ENCODE assay signal across 10 cellular contexts in genomic region chr17:42010898-42011516, GRCh38. TPM values are rescaled to one million over a fixed set of nuclear protein-coding genes. Genes with fewer than 3 reads are reported as not detected.
A peak's percentile ranks its signal among the peaks of the same experiment; 100 is the strongest.
DNase-seq lines count a peak whose midpoint lies in the region; ATAC-seq, FAIRE-seq and TF ChIP-seq lines count a peak whose summit lies in the region.
"Had no signal": no experiment of that assay in that cellular context is flagged by ENCODE, and none has a peak within 500 bp of the region (broad histone marks: within the 10 kb centered on the region; RNA-seq: fewer than 3 reads in every experiment).

No MANE protein-coding gene starts in this region.

- H3K9me3 ChIP-seq in HepG2 (ENCODE audit: low read length) (no peaks in the 10 kb centered on the region), right lobe of liver (no peaks in the 10 kb centered on the region), SJSA1 (replicated peaks) (0 out of 2 replicates have a peak, but pooled peaks cover 2% of the 10 kb centered on the region), fibroblast of lung (ENCODE audit: control insufficient read depth, insufficient read depth, low read depth, low read length) (no peaks in the 10 kb centered on the region), left lung (no peaks in the 10 kb centered on the region)
- no peaks in the 10 kb centered on the region for H3K9me3 ChIP-seq in naive thymus-derived CD4-positive, alpha-beta T cell (ENCODE audit: control insufficient read depth in 2 of 3, low read length in 3 of 3)

- TF ChIP-seq CTCF in HepG2 (CRISPR knock-in tag; IDR thresholded peaks at IDR 0.05) (no peak), right lobe of liver (IDR thresholded peaks at IDR 0.05) (no peak), fibroblast of lung (conservative IDR thresholded peaks at IDR 0.05 in 1 of 2, IDR thresholded peaks at IDR 0.05 in 1 of 2; ENCODE audit: low read depth in 1 of 2, low read length in 2 of 2) (no peak), type B pancreatic cell (conservative IDR thresholded peaks at IDR 0.05) (no peak), left lung (IDR thresholded peaks at IDR 0.05) (no peak)

- no peaks in the 10 kb centered on the region for H3K9me3 Mint-ChIP-seq in type B pancreatic cell
- no peaks in the 10 kb centered on the region for H3K9me3 Mint-ChIP-seq in naive thymus-derived CD4-positive, alpha-beta T cell

- H3K4me1 ChIP-seq in HepG2 (ENCODE audit: insufficient read depth, low read length) (peaks cover 70% of the 10 kb centered on the region), right lobe of liver (peaks cover 0 to 33% (median 6%) of the 10 kb centered on the region in 4 donors), SJSA1 (replicated peaks) (peaks cover 12% of the 10 kb centered on the region), fibroblast of lung (ENCODE audit: control insufficient read depth, extremely low read depth, insufficient read depth, low read length) (peaks cover 3% of the 10 kb centered on the region), left lung (peaks cover 34 to 84% of the 10 kb centered on the region in 2 donors)
- peaks cover 9 to 19% of the 10 kb centered on the region in 2 donors for H3K4me1 ChIP-seq in naive thymus-derived CD4-positive, alpha-beta T cell (ENCODE audit: control insufficient read depth in 2 of 2, insufficient read depth in 2 of 2, low read length in 2 of 2)

- no peak for TF ChIP-seq EP300 in HepG2 (IDR thresholded peaks at IDR 0.05; ENCODE audit: low read depth in 2 of 2, low read length in 2 of 2)
- no peak for TF ChIP-seq EP300 in HepG2 (CRISPR knock-in tag; IDR thresholded peaks at IDR 0.05; ENCODE audit: borderline replicate concordance)

- H3K4me3 Mint-ChIP-seq in type B pancreatic cell = peak overlapping the region; percentile 3
- H3K4me3 Mint-ChIP-seq in naive thymus-derived CD4-positive, alpha-beta T cell = peak overlapping the region in 5 of 10 donors; percentile 1 to 36 (median 25)

- TF ChIP-seq POLR2A in HepG2 (IDR thresholded peaks at IDR 0.05; ENCODE audit: insufficient read depth in 1 of 2, low read depth in 2 of 2, low read length in 2 of 2) (no peak), right lobe of liver (IDR thresholded peaks at IDR 0.05) (no peak)

- intact Hi-C loops in HepG2 (cut with micrococcal nuclease; ENCODE audit: unreplicated experiment) (no loop called here), right lobe of liver (cut with DNase I) (no loop called here), left lung (cut with DNase I) (loop anchor here in 1 of 2 donors (10.0 kb wide), 1 partner anchor 46 kb away; the partner anchor contains the start of gene CNP)
- intact Hi-C loops in naive thymus-derived CD4-positive, alpha-beta T cell (cut with micrococcal nuclease) = loop anchor here in 1 of 2 donors (10.0 kb wide), 2 partner anchors 304 to 1354 kb away; no protein-coding TSS in a partner anchor

- BruUV-seq in HepG2 (replicated peaks; lab: Mats Ljungman, UMichigan) = TSS peak; percentile 5

- peak; percentile 52 for DNase-seq in HepG2 (ENCODE audit: low spot score)
- no peak for DNase-seq in right lobe of liver
- DNase-seq in SJSA1 (ENCODE audit: low read depth in 1 of 2, low spot score in 2 of 2) = no peak
- DNase-seq in fibroblast of lung (ENCODE audit: low read depth in 2 of 2) = peak in 1 of 2 donors; percentile 34
- DNase-seq in type B pancreatic cell (ENCODE audit: extremely low spot score, unreplicated experiment) = no peak
- DNase-seq in left lung = no peak
- DNase-seq in naive thymus-derived CD4-positive, alpha-beta T cell = no peak
- DNase-seq: activated CD8-positive, alpha-beta memory T cell treated with anti-CD3 and anti-CD28 coated beads, Interleukin-2, amount 50 U/mL, for 4 hours had no signal

- POLR2A ChIA-PET in HepG2 (lab: Yijun Ruan, JAX) = interaction anchor here (1.6 kb wide), 1 partner anchor 103 kb away, joined by 3 read pairs; no protein-coding TSS in a partner anchor
- POLR2A ChIA-PET in naive thymus-derived CD4-positive, alpha-beta T cell (lab: Charles Lee) = no interaction called here

- TF ChIP-seq RAD21 in HepG2 (CRISPR knock-in tag; IDR thresholded peaks at IDR 0.05) = no peak

- peak overlapping the region; percentile 5 for H3K27ac Mint-ChIP-seq in type B pancreatic cell
- peak overlapping the region in 4 of 9 donors; percentile 14 to 82 (median 52) for H3K27ac Mint-ChIP-seq in naive thymus-derived CD4-positive, alpha-beta T cell

- in situ Hi-C loops in HepG2 (cut with HindIII; ENCODE audit: extremely low pct_ligation_motif_present, low pct_unique_long_range_greater_than_20kb) = no loop called here

- H2AFZ ChIP-seq in HepG2 (ENCODE audit: low read length) (no peak overlapping the region), fibroblast of lung (ENCODE audit: low read length) (no peak overlapping the region)

- H3K4me3 ChIP-seq in HepG2 (replicated peaks in 1 of 3; ENCODE audit: insufficient read depth in 1 of 3, low read depth in 2 of 3, low read length in 3 of 3) (no peak overlapping the region), right lobe of liver (no peak overlapping the region), SJSA1 (no peak overlapping the region), fibroblast of lung (replicated peaks in 1 of 4; ENCODE audit: control extremely low read depth in 1 of 4, insufficient read depth in 1 of 4, low read depth in 3 of 4, low read length in 4 of 4) (no peak overlapping the region), left lung (no peak overlapping the region)
- H3K4me3 ChIP-seq in naive thymus-derived CD4-positive, alpha-beta T cell (ENCODE audit: low read length) = no peak overlapping the region

- peaks cover 4 to 31% of the 10 kb centered on the region in 2 experiments for H3K36me3 ChIP-seq in HepG2 (replicated peaks in 1 of 2; ENCODE audit: control insufficient read depth in 1 of 2, insufficient read depth in 2 of 2, low read length in 2 of 2)
- no peaks in the 10 kb centered on the region for H3K36me3 ChIP-seq in right lobe of liver
- peaks cover 36% of the 10 kb centered on the region for H3K36me3 ChIP-seq in SJSA1
- H3K36me3 ChIP-seq in fibroblast of lung (ENCODE audit: control insufficient read depth, insufficient read depth, low read length) = peaks cover 1% of the 10 kb centered on the region
- peaks cover 0 to 14% of the 10 kb centered on the region in 2 donors for H3K36me3 ChIP-seq in left lung
- no peaks in the 10 kb centered on the region for H3K36me3 ChIP-seq in naive thymus-derived CD4-positive, alpha-beta T cell (ENCODE audit: control insufficient read depth in 2 of 3, insufficient read depth in 3 of 3, low read length in 3 of 3)

- peaks cover 93% of the 10 kb centered on the region for H3K79me2 ChIP-seq in HepG2 (ENCODE audit: insufficient read depth, low read length)
- H3K79me2 ChIP-seq in fibroblast of lung (ENCODE audit: control insufficient read depth, insufficient read depth, low read length) = peaks cover 93% of the 10 kb centered on the region

- no peak for FAIRE-seq in HepG2 (lab: Jason Lieb, UNC)
- FAIRE-seq: D721Med had no signal

- H3K4me2 ChIP-seq in HepG2 (ENCODE audit: low read depth, low read length) = no peak overlapping the region
- no peak overlapping the region for H3K4me2 ChIP-seq in fibroblast of lung (ENCODE audit: extremely low read depth, insufficient read depth, low read length)

- H3K9ac ChIP-seq in HepG2 (ENCODE audit: insufficient read depth, low read depth, low read length) (no peak overlapping the region), fibroblast of lung (ENCODE audit: insufficient read depth, low read length) (no peak overlapping the region)

- H3K27me3 ChIP-seq in HepG2 (ENCODE audit: control insufficient read depth in 1 of 2, insufficient read depth in 2 of 2, low read length in 2 of 2) (no peaks in the 10 kb centered on the region), right lobe of liver (no peaks in the 10 kb centered on the region), SJSA1 (replicated peaks) (no peaks in the 10 kb centered on the region), fibroblast of lung (ENCODE audit: control insufficient read depth, insufficient read depth, low read length) (no peaks in the 10 kb centered on the region), left lung (no peaks in the 10 kb centered on the region)
- H3K27me3 ChIP-seq in naive thymus-derived CD4-positive, alpha-beta T cell (ENCODE audit: control insufficient read depth in 2 of 2, insufficient read depth in 2 of 2, low read length in 2 of 2) = no peaks in the 10 kb centered on the region

- H3K36me3 Mint-ChIP-seq in type B pancreatic cell = peaks cover 9% of the 10 kb centered on the region
- H3K36me3 Mint-ChIP-seq in naive thymus-derived CD4-positive, alpha-beta T cell = peaks cover 0 to 16% (median 4%) of the 10 kb centered on the region in 5 donors

- ATAC-seq in HepG2 (peak; percentile 37; the same call in 2 of the 3 replicates), right lobe of liver (no peak), left lung (no peak), HG02981 (IDR thresholded peaks at IDR 0.05; ENCODE audit: unreplicated experiment) (no peak)
- ATAC-seq in naive thymus-derived CD4-positive, alpha-beta T cell = no peak

- CTCF ChIA-PET in HepG2 (lab: Yijun Ruan, JAX; ENCODE audit: low intra/inter-chr PET ratio, low total read pairs) = no interaction called here
- CTCF ChIA-PET in naive thymus-derived CD4-positive, alpha-beta T cell (lab: Charles Lee) = no interaction called here

- H3K27ac ChIP-seq in HepG2 (ENCODE audit: extremely low read length, insufficient read depth, low read length) (peak overlapping the region; percentile 3), right lobe of liver (no peak overlapping the region), SJSA1 (peak overlapping the region; percentile 42; the same call in 1 of the 2 replicates), fibroblast of lung (ENCODE audit: insufficient read depth, low read length) (peak overlapping the region; percentile 34), left lung (peak overlapping the region in 1 of 2 donors; percentile 72)
- H3K27ac ChIP-seq in naive thymus-derived CD4-positive, alpha-beta T cell (ENCODE audit: low read depth, low read length) = no peak overlapping the region

- peaks cover 17% of the 10 kb centered on the region for H3K4me1 Mint-ChIP-seq in type B pancreatic cell (ENCODE audit: unreplicated experiment)
- H3K4me1 Mint-ChIP-seq in naive thymus-derived CD4-positive, alpha-beta T cell = peaks cover 49 to 69% (median 58%) of the 10 kb centered on the region in 7 donors

- no peaks in the 10 kb centered on the region for H3K27me3 Mint-ChIP-seq in type B pancreatic cell
- no peaks in the 10 kb centered on the region for H3K27me3 Mint-ChIP-seq in naive thymus-derived CD4-positive, alpha-beta T cell

- H4K20me1 ChIP-seq in HepG2 (ENCODE audit: insufficient read depth, low read length) (peaks cover 23% of the 10 kb centered on the region), fibroblast of lung (ENCODE audit: control insufficient read depth, extremely low read depth, insufficient read depth, low read length) (no peaks in the 10 kb centered on the region)

- WGBS in HepG2 (ENCODE audit: low lambda C conversion rate) = 94% methylated on average over 3 of the region's 3 CpGs
- WGBS in right lobe of liver (ENCODE audit: insufficient coverage, low coverage, low lambda C conversion rate, missing lambda C conversion rate) = 76% methylated on average over 3 of the region's 3 CpGs

RNA-seq across cellular contexts. Expression of gene DNAJC7, which starts 6.2 kb away (rescaled TPM):
- 132 and 179 TPM in 2 replicates for total RNA-seq in HepG2 (2016; rRNA removed; fragmentation: Illumina TruSeq; extraction: Trizol)
- total RNA-seq in HepG2 (2016; cell fraction: cytosol; rRNA removed; fragmentation: Illumina TruSeq; extraction: Trizol; ENCODE audit: low read depth) = 46.7 and 51.0 TPM in 2 replicates
- total RNA-seq in HepG2 (2016; cell fraction: insoluble cytoplasmic fraction; rRNA removed; fragmentation: Illumina TruSeq; extraction: Trizol) = 140 and 190 TPM in 2 replicates
- total RNA-seq in HepG2 (2016; cell fraction: membrane; rRNA removed; fragmentation: Illumina TruSeq; extraction: Trizol) = 65.8 and 75.9 TPM in 2 replicates
- 79.3 and 85.4 TPM in 2 replicates for total RNA-seq in HepG2 (2016; cell fraction: nucleus; rRNA removed; fragmentation: Illumina TruSeq; extraction: Trizol)
- polyA plus RNA-seq in HepG2 (2011; rRNA removed) = 47.7 and 54.7 TPM in 2 replicates
- polyA plus RNA-seq in HepG2 (2011; cell fraction: cytosol; rRNA removed) = 23.0 and 30.1 TPM in 2 replicates
- polyA plus RNA-seq in HepG2 (2011; cell fraction: nucleus; rRNA removed) = 24.7 and 29.9 TPM in 2 replicates
- polyA plus RNA-seq in HepG2 (2012) = 75.2 and 76.1 TPM in 2 replicates
- 45.0 and 48.2 TPM in 2 replicates for polyA plus RNA-seq in HepG2 (2016; cell fraction: cytosol; fragmentation: Illumina TruSeq; extraction: Trizol; ENCODE audit: low read depth)
- polyA plus RNA-seq in HepG2 (2016; cell fraction: insoluble cytoplasmic fraction; fragmentation: Illumina TruSeq; extraction: Trizol; ENCODE audit: low read depth) = 221 and 228 TPM in 2 replicates
- 64.6 and 70.7 TPM in 2 replicates for polyA plus RNA-seq in HepG2 (2016; cell fraction: membrane; fragmentation: Illumina TruSeq; extraction: Trizol; ENCODE audit: low read depth)
- polyA plus RNA-seq in HepG2 (2016; cell fraction: nucleus; fragmentation: Illumina TruSeq; extraction: Trizol; ENCODE audit: insufficient read depth, low read depth) = 97.9 and 98.9 TPM in 2 replicates
- 61.1 and 62.3 TPM in 2 replicates for polyA minus RNA-seq in HepG2 (2011; rRNA and poly(A)+ RNA removed; ENCODE audit: low replicate concordance)
- 44.7 and 52.7 TPM in 2 replicates for polyA minus RNA-seq in HepG2 (2011; cell fraction: cytosol; rRNA and poly(A)+ RNA removed)
- polyA minus RNA-seq in HepG2 (2011; cell fraction: nucleus; rRNA and poly(A)+ RNA removed) = 116 and 129 TPM in 2 replicates
- total RNA-seq in right lobe of liver = 10 to 100 TPM; 32.7 to 40.3 (median 35.2) TPM
- 80.6 and 97.7 TPM in 2 replicates for total RNA-seq in SJSA1 (2014; rRNA removed; shearing (Covaris generic))
- 59.6 and 78.8 TPM in 2 replicates for total RNA-seq in fibroblast of lung
- polyA plus RNA-seq in fibroblast of lung = 53.5 and 56.4 TPM in 2 replicates
- polyA plus RNA-seq in fibroblast of lung (2012) = 63.2 and 85.6 TPM in 2 replicates
- polyA minus RNA-seq in fibroblast of lung (ENCODE audit: low replicate concordance) = 31.4 and 45.9 TPM in 2 replicates
- 77.3 and 88.7 TPM in 2 replicates for total RNA-seq in type B pancreatic cell (ENCODE audit: low replicate concordance)
- total RNA-seq in left lung = 10 to 100 TPM; 62.1 to 82.0 TPM
- 100 to 1,000 TPM in 4 of 5 experiments, 10 to 100 TPM in 1; 99.4 to 145 (median 109) TPM for total RNA-seq in naive thymus-derived CD4-positive, alpha-beta T cell
- 10 to 100 TPM; 65.4 to 77.7 TPM for polyA plus RNA-seq in naive thymus-derived CD4-positive, alpha-beta T cell

RNA-seq across cellular contexts. Expression of gene NKIRAS2, which starts 8.9 kb away (rescaled TPM):
- total RNA-seq in HepG2 (2016; rRNA removed; fragmentation: Illumina TruSeq; extraction: Trizol) (26.8 and 27.9 TPM in 2 replicates), right lobe of liver (10 to 100 TPM; 11.1 to 27.0 (median 12.3) TPM), fibroblast of lung (18.8 and 19.8 TPM in 2 replicates), type B pancreatic cell (ENCODE audit: low replicate concordance) (44.7 and 45.0 TPM in 2 replicates), left lung (10 to 100 TPM; 29.6 to 32.3 TPM)
- total RNA-seq in HepG2 (2016; cell fraction: cytosol; rRNA removed; fragmentation: Illumina TruSeq; extraction: Trizol; ENCODE audit: low read depth) = 17.3 and 18.4 TPM in 2 replicates
- total RNA-seq in HepG2 (2016; cell fraction: insoluble cytoplasmic fraction; rRNA removed; fragmentation: Illumina TruSeq; extraction: Trizol) = 21.1 and 25.4 TPM in 2 replicates
- total RNA-seq in HepG2 (2016; cell fraction: membrane; rRNA removed; fragmentation: Illumina TruSeq; extraction: Trizol) = 36.4 and 39.9 TPM in 2 replicates
- 13.2 and 14.4 TPM in 2 replicates for total RNA-seq in HepG2 (2016; cell fraction: nucleus; rRNA removed; fragmentation: Illumina TruSeq; extraction: Trizol)
- polyA plus RNA-seq in HepG2 (2011; rRNA removed) (42.0 and 48.5 TPM in 2 replicates), fibroblast of lung (36.0 and 37.7 TPM in 2 replicates)
- 38.1 and 38.8 TPM in 2 replicates for polyA plus RNA-seq in HepG2 (2011; cell fraction: cytosol; rRNA removed)
- 36.5 and 41.2 TPM in 2 replicates for polyA plus RNA-seq in HepG2 (2011; cell fraction: nucleus; rRNA removed)
- polyA plus RNA-seq in HepG2 (2012) = 23.6 and 24.0 TPM in 2 replicates
- polyA plus RNA-seq in HepG2 (2016; cell fraction: cytosol; fragmentation: Illumina TruSeq; extraction: Trizol; ENCODE audit: low read depth) = 15.6 and 18.2 TPM in 2 replicates
- polyA plus RNA-seq in HepG2 (2016; cell fraction: insoluble cytoplasmic fraction; fragmentation: Illumina TruSeq; extraction: Trizol; ENCODE audit: low read depth) = 26.9 and 33.5 TPM in 2 replicates
- polyA plus RNA-seq in HepG2 (2016; cell fraction: membrane; fragmentation: Illumina TruSeq; extraction: Trizol; ENCODE audit: low read depth) = 35.0 and 37.3 TPM in 2 replicates
- 29.9 and 31.9 TPM in 2 replicates for polyA plus RNA-seq in HepG2 (2016; cell fraction: nucleus; fragmentation: Illumina TruSeq; extraction: Trizol; ENCODE audit: insufficient read depth, low read depth)
- 47.3 TPM in 2 replicates for polyA minus RNA-seq in HepG2 (2011; rRNA and poly(A)+ RNA removed; ENCODE audit: low replicate concordance)
- polyA minus RNA-seq in HepG2 (2011; cell fraction: cytosol; rRNA and poly(A)+ RNA removed) = 15.6 and 18.5 TPM in 2 replicates
- 15.3 and 17.8 TPM in 2 replicates for polyA minus RNA-seq in HepG2 (2011; cell fraction: nucleus; rRNA and poly(A)+ RNA removed)
- total RNA-seq in SJSA1 (2014; rRNA removed; shearing (Covaris generic)) = 50.2 and 63.1 TPM in 2 replicates
- polyA plus RNA-seq in fibroblast of lung (2012) = 25.9 and 29.6 TPM in 2 replicates
- polyA minus RNA-seq in fibroblast of lung (ENCODE audit: low replicate concordance) = 54.6 and 59.6 TPM in 2 replicates
- 10 to 100 TPM; 14.3 to 24.0 (median 20.4) TPM for total RNA-seq in naive thymus-derived CD4-positive, alpha-beta T cell
- 10 to 100 TPM; 24.6 to 30.5 TPM for polyA plus RNA-seq in naive thymus-derived CD4-positive, alpha-beta T cell

RNA-seq across cellular contexts. Expression of gene C17orf113, which starts 39.4 kb away (rescaled TPM):
- total RNA-seq in HepG2 (2016; rRNA removed; fragmentation: Illumina TruSeq; extraction: Trizol) = 0.83 and 1.1 TPM in 2 replicates
- 0.09 and 0.10 TPM in 2 replicates for total RNA-seq in HepG2 (2016; cell fraction: cytosol; rRNA removed; fragmentation: Illumina TruSeq; extraction: Trizol; ENCODE audit: low read depth)
- 0.67 and 0.91 TPM in 2 replicates for total RNA-seq in HepG2 (2016; cell fraction: insoluble cytoplasmic fraction; rRNA removed; fragmentation: Illumina TruSeq; extraction: Trizol)
- 0.28 and 0.34 TPM in 2 replicates for total RNA-seq in HepG2 (2016; cell fraction: membrane; rRNA removed; fragmentation: Illumina TruSeq; extraction: Trizol)
- 0.81 TPM in 2 replicates for total RNA-seq in HepG2 (2016; cell fraction: nucleus; rRNA removed; fragmentation: Illumina TruSeq; extraction: Trizol)
- 0.87 and 1.4 TPM in 2 replicates for polyA plus RNA-seq in HepG2 (2011; rRNA removed)
- 0.77 and 0.94 TPM in 2 replicates for polyA plus RNA-seq in HepG2 (2011; cell fraction: cytosol; rRNA removed)
- 1.7 and 2.6 TPM in 2 replicates for polyA plus RNA-seq in HepG2 (2011; cell fraction: nucleus; rRNA removed)
- 0.81 and 0.91 TPM in 2 replicates for polyA plus RNA-seq in HepG2 (2012)
- polyA plus RNA-seq in HepG2 (2016; cell fraction: cytosol; fragmentation: Illumina TruSeq; extraction: Trizol; ENCODE audit: low read depth) = 0.05 TPM in 1 of 2 replicates, not detected in the other
- polyA plus RNA-seq in HepG2 (2016; cell fraction: insoluble cytoplasmic fraction; fragmentation: Illumina TruSeq; extraction: Trizol; ENCODE audit: low read depth) = 0.34 and 0.68 TPM in 2 replicates
- polyA plus RNA-seq in HepG2 (2016; cell fraction: membrane; fragmentation: Illumina TruSeq; extraction: Trizol; ENCODE audit: low read depth) = 0.08 and 0.13 TPM in 2 replicates
- 1.6 and 1.7 TPM in 2 replicates for polyA plus RNA-seq in HepG2 (2016; cell fraction: nucleus; fragmentation: Illumina TruSeq; extraction: Trizol; ENCODE audit: insufficient read depth, low read depth)
- 0.56 and 2.3 TPM in 2 replicates for polyA minus RNA-seq in HepG2 (2011; rRNA and poly(A)+ RNA removed; ENCODE audit: low replicate concordance)
- polyA minus RNA-seq in HepG2 (2011; cell fraction: cytosol; rRNA and poly(A)+ RNA removed) = 0.79 and 0.89 TPM in 2 replicates
- 0.77 and 1.1 TPM in 2 replicates for polyA minus RNA-seq in HepG2 (2011; cell fraction: nucleus; rRNA and poly(A)+ RNA removed)
- total RNA-seq in right lobe of liver = under 1 TPM; 0.06 to 0.42 (median 0.12) TPM
- 0.18 and 1.2 TPM in 2 replicates for total RNA-seq in SJSA1 (2014; rRNA removed; shearing (Covaris generic))
- 0.26 and 0.66 TPM in 2 replicates for total RNA-seq in fibroblast of lung
- 0.02 and 0.07 TPM in 2 replicates for polyA plus RNA-seq in fibroblast of lung
- polyA plus RNA-seq in fibroblast of lung (2012) = 0.02 and 0.21 TPM in 2 replicates
- polyA minus RNA-seq in fibroblast of lung (ENCODE audit: low replicate concordance) = not detected in 2 replicates
- total RNA-seq in type B pancreatic cell (ENCODE audit: low replicate concordance) = 2.1 and 3.0 TPM in 2 replicates
- 1 to 10 TPM in 1 of 2 donors, under 1 TPM in 1; 0.58 to 1.2 TPM for total RNA-seq in left lung
- 1 to 10 TPM in 1 of 5 experiments, under 1 TPM in 4; 0.10 to 1.0 (median 0.67) TPM for total RNA-seq in naive thymus-derived CD4-positive, alpha-beta T cell
- polyA plus RNA-seq in naive thymus-derived CD4-positive, alpha-beta T cell = under 1 TPM; 0.14 to 0.28 TPM

RNA-seq across cellular contexts. Expression of gene CNP, which starts 44.4 kb away (rescaled TPM):
- 161 and 170 TPM in 2 replicates for total RNA-seq in HepG2 (2016; rRNA removed; fragmentation: Illumina TruSeq; extraction: Trizol)
- total RNA-seq in HepG2 (2016; cell fraction: cytosol; rRNA removed; fragmentation: Illumina TruSeq; extraction: Trizol; ENCODE audit: low read depth) = 13.1 and 14.4 TPM in 2 replicates
- total RNA-seq in HepG2 (2016; cell fraction: insoluble cytoplasmic fraction; rRNA removed; fragmentation: Illumina TruSeq; extraction: Trizol) = 142 and 170 TPM in 2 replicates
- total RNA-seq in HepG2 (2016; cell fraction: membrane; rRNA removed; fragmentation: Illumina TruSeq; extraction: Trizol) = 61.3 and 66.7 TPM in 2 replicates
- total RNA-seq in HepG2 (2016; cell fraction: nucleus; rRNA removed; fragmentation: Illumina TruSeq; extraction: Trizol) = 95.4 and 98.2 TPM in 2 replicates
- 97.2 and 105 TPM in 2 replicates for polyA plus RNA-seq in HepG2 (2011; rRNA removed)
- polyA plus RNA-seq in HepG2 (2011; cell fraction: cytosol; rRNA removed) = 67.5 and 85.5 TPM in 2 replicates
- 104 and 124 TPM in 2 replicates for polyA plus RNA-seq in HepG2 (2011; cell fraction: nucleus; rRNA removed)
- 42.6 and 44.3 TPM in 2 replicates for polyA plus RNA-seq in HepG2 (2012)
- 18.7 and 20.0 TPM in 2 replicates for polyA plus RNA-seq in HepG2 (2016; cell fraction: cytosol; fragmentation: Illumina TruSeq; extraction: Trizol; ENCODE audit: low read depth)
- polyA plus RNA-seq in HepG2 (2016; cell fraction: insoluble cytoplasmic fraction; fragmentation: Illumina TruSeq; extraction: Trizol; ENCODE audit: low read depth) = 172 and 192 TPM in 2 replicates
- polyA plus RNA-seq in HepG2 (2016; cell fraction: membrane; fragmentation: Illumina TruSeq; extraction: Trizol; ENCODE audit: low read depth) = 49.0 TPM in 2 replicates
- 178 and 180 TPM in 2 replicates for polyA plus RNA-seq in HepG2 (2016; cell fraction: nucleus; fragmentation: Illumina TruSeq; extraction: Trizol; ENCODE audit: insufficient read depth, low read depth)
- polyA minus RNA-seq in HepG2 (2011; rRNA and poly(A)+ RNA removed; ENCODE audit: low replicate concordance) = 256 and 859 TPM in 2 replicates
- polyA minus RNA-seq in HepG2 (2011; cell fraction: cytosol; rRNA and poly(A)+ RNA removed) = 126 and 130 TPM in 2 replicates
- 93.4 and 142 TPM in 2 replicates for polyA minus RNA-seq in HepG2 (2011; cell fraction: nucleus; rRNA and poly(A)+ RNA removed)
- total RNA-seq in right lobe of liver = 10 to 100 TPM; 30.1 to 42.7 (median 33.0) TPM
- total RNA-seq in SJSA1 (2014; rRNA removed; shearing (Covaris generic)) = 45.7 and 47.1 TPM in 2 replicates
- 50.6 and 60.4 TPM in 2 replicates for total RNA-seq in fibroblast of lung
- 57.7 and 59.9 TPM in 2 replicates for polyA plus RNA-seq in fibroblast of lung
- polyA plus RNA-seq in fibroblast of lung (2012) = 84.1 and 95.5 TPM in 2 replicates
- 390 and 485 TPM in 2 replicates for polyA minus RNA-seq in fibroblast of lung (ENCODE audit: low replicate concordance)
- 60.0 and 84.3 TPM in 2 replicates for total RNA-seq in type B pancreatic cell (ENCODE audit: low replicate concordance)
- 10 to 100 TPM; 61.5 to 64.9 TPM for total RNA-seq in left lung
- 10 to 100 TPM; 29.6 to 86.3 (median 32.5) TPM for total RNA-seq in naive thymus-derived CD4-positive, alpha-beta T cell
- polyA plus RNA-seq in naive thymus-derived CD4-positive, alpha-beta T cell = 10 to 100 TPM; 32.3 to 34.2 TPM

Comparison
In these comparisons a context has a peak if more than half of its experiments do, and no peak if none do; other contexts are left out.
1. H3K27ac ChIP-seq: peak in HepG2 (single experiment), SJSA1 (single experiment) and fibroblast of lung (single experiment); none in right lobe of liver (0 of 3) and naive thymus-derived CD4-positive, alpha-beta T cell (single experiment).